ENCODE assay signal across 20 cellular contexts in genomic region chrX:132501606-132502005, GRCh38.
"Had no signal": no experiment of that assay in that cellular context is flagged by ENCODE, and none has a peak within 500 bp of the region (broad histone marks: within the 10 kb centered on the region; RNA-seq: fewer than 3 reads in every experiment).

No MANE protein-coding gene starts in this region.

- ATAC-seq: activated T-cell treated with anti-CD3 and anti-CD28 coated beads, Interleukin-2, amount 50 U/mL, for 4 hours; left lung; naive thymus-derived CD8-positive, alpha-beta T cell; stimulated activated naive CD8-positive, alpha-beta T cell treated with anti-CD3 and anti-CD28 coated beads, Interleukin-15, Interleukin-2, amounts not matched to agents 100 U/mL and 50 U/mL, for 24 hours; upper lobe of right lung had no signal

- H3K36me3 ChIP-seq: esophagus muscularis mucosa, left lung, thyroid gland, upper lobe of right lung had no signal

- H3K27me3 ChIP-seq: thyroid gland, upper lobe of right lung had no signal

- H3K4me1 ChIP-seq: esophagus muscularis mucosa, left lung, thyroid gland, upper lobe of right lung had no signal

- DNase-seq: activated CD4-positive, alpha-beta T cell treated with anti-CD3 and anti-CD28 coated beads for 4 hours; activated CD4-positive, alpha-beta T cell treated with anti-CD3 and anti-CD28 coated beads, Interleukin-2, amount 50 U/mL, for 48 hours; activated CD8-positive, alpha-beta memory T cell treated with anti-CD3 and anti-CD28 coated beads, Interleukin-2, amount 50 U/mL, for 48 hours; activated naive CD4-positive, alpha-beta T cell treated with Interleukin-2 at 50 U/mL for 16 hours; activated naive CD8-positive, alpha-beta T cell treated with anti-CD3 and anti-CD28 coated beads, Interleukin-2, amount 10 ng/mL, durations not matched to agents 7 days and 5 days; activated T-cell treated with anti-CD3 and anti-CD28 coated beads, Interleukin-2, amount 50 U/mL, for 4 hours; amygdala; cerebellar nuclear complex; foreskin fibroblast; left lung; naive thymus-derived CD8-positive, alpha-beta T cell; retina; stimulated activated CD4-positive, alpha-beta T cell treated with anti-CD3 and anti-CD28 coated beads, Interleukin-4, amount 100 ng/mL, for 1 hour; stimulated activated naive CD8-positive, alpha-beta T cell treated with anti-CD3 and anti-CD28 coated beads, Interleukin-15, Interleukin-2, amounts not matched to agents 100 U/mL and 50 U/mL, for 24 hours; T-helper 9 cell; thyroid gland; upper lobe of right lung had no signal

- H3K9me3 ChIP-seq: esophagus muscularis mucosa, left lung, thyroid gland, upper lobe of right lung had no signal

- H3K4me3 ChIP-seq: coronary artery, esophagus muscularis mucosa, left lung, lung, thyroid gland, upper lobe of right lung had no signal

- H3K27ac ChIP-seq: coronary artery, esophagus muscularis mucosa, left lung, thyroid gland, upper lobe of right lung had no signal
